1 cellular context compared by ENCODE assay signal in genomic region chr19:33373701-33374405, GRCh38.
TF ChIP-seq lines count a peak whose summit lies in the region.

CEBPG (plus strand) TSS chr19:33373709; CDS start chr19:33379240, 5,531 bp downstream.

TF ChIP-seq in HEK293, 187 proteins besides CTCF, POLR2A, EP300 and RAD21 (continued from another document and continues in another):
- TF ChIP-seq, protein P1, sequence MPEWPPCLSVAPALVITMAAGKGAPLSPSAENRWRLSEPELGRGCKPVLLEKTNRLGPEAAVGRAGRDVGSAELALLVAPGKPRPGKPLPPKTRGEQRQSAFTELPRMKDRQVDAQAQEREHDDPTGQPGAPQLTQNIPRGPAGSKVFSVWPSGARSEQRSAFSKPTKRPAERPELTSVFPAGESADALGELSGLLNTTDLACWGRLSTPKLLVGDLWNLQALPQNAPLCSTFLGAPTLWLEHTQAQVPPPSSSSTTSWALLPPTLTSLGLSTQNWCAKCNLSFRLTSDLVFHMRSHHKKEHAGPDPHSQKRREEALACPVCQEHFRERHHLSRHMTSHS (tag by site-specific recombination; IDR thresholded peaks at IDR 0.05) = no peak
- TF ChIP-seq ZNF660 (tag by site-specific recombination; IDR thresholded peaks at IDR 0.05) (peak; percentile 94), ZNF658 (tag by site-specific recombination; IDR thresholded peaks at IDR 0.05) (no peak), ZNF335 (tag by site-specific recombination; conservative IDR thresholded peaks at IDR 0.05) (no peak; the same call in 1 of the 2 replicates), ZNF26 (tag by site-specific recombination; IDR thresholded peaks at IDR 0.05) (no peak), ZNF292 (tag by site-specific recombination; IDR thresholded peaks at IDR 0.05; ENCODE audit: borderline replicate concordance, low read depth) (no peak), PRDM10 (tag by site-specific recombination; IDR thresholded peaks at IDR 0.05) (no peak), ZNF514 (tag by site-specific recombination; IDR thresholded peaks at IDR 0.05) (no peak), ZNF571 (tag by site-specific recombination; IDR thresholded peaks at IDR 0.05) (no peak), ZNF623 (tag by site-specific recombination; IDR thresholded peaks at IDR 0.05) (no peak), ZNF366 (tag by site-specific recombination; conservative IDR thresholded peaks at IDR 0.05) (no peak), ZNF274 (IDR thresholded peaks at IDR 0.05; ENCODE audit: low read length) (no peak), ZNF274 (tag by site-specific recombination; IDR thresholded peaks at IDR 0.05; ENCODE audit: borderline replicate concordance) (no peak), ZNF423 (tag by site-specific recombination; IDR thresholded peaks at IDR 0.05) (peak; percentile 90), HOXC10 (CRISPR knock-in tag; IDR thresholded peaks at IDR 0.05) (no peak), OVOL3 (tag by site-specific recombination; IDR thresholded peaks at IDR 0.05) (no peak), ZNF302 (tag by site-specific recombination; IDR thresholded peaks at IDR 0.05; ENCODE audit: low read depth) (no peak), ZBTB20 (tag by site-specific recombination; IDR thresholded peaks at IDR 0.05) (peak; percentile 38; the same call in 1 of the 2 replicates), ZNF184 (tag by site-specific recombination; IDR thresholded peaks at IDR 0.05) (peak; percentile 45; the same call in 1 of the 2 replicates), ZFP37 (tag by site-specific recombination; IDR thresholded peaks at IDR 0.05) (no peak), ZNF596 (tag by site-specific recombination; IDR thresholded peaks at IDR 0.05) (peak; percentile 24), ZNF624 (tag by site-specific recombination; IDR thresholded peaks at IDR 0.05) (no peak), KLF1 (tag by site-specific recombination; IDR thresholded peaks at IDR 0.05) (no peak), ZNF114 (tag by site-specific recombination; IDR thresholded peaks at IDR 0.05) (no peak), ZFP41 (tag by site-specific recombination; IDR thresholded peaks at IDR 0.05; ENCODE audit: borderline replicate concordance) (no peak), ZNF248 (tag by site-specific recombination; IDR thresholded peaks at IDR 0.05) (no peak), ZNF174 (tag by site-specific recombination; IDR thresholded peaks at IDR 0.05) (peak; percentile 94), ZNF266 (tag by site-specific recombination; IDR thresholded peaks at IDR 0.05; ENCODE audit: low read depth) (no peak), ZXDB (tag by site-specific recombination; IDR thresholded peaks at IDR 0.05) (0 out of 2 replicates have a peak, but pooled peaks have one; percentile 47), ZBTB8A (tag by site-specific recombination; IDR thresholded peaks at IDR 0.05) (peak; percentile 89), KLF16 (tag by site-specific recombination; IDR thresholded peaks at IDR 0.05) (no peak; the same call in none of the 2 replicates), ZBTB10 (tag by site-specific recombination; IDR thresholded peaks at IDR 0.05) (0 out of 2 replicates have a peak, but pooled peaks have one; percentile 26), SP7 (tag by site-specific recombination; IDR thresholded peaks at IDR 0.05) (0 out of 2 replicates have a peak, but pooled peaks have one; percentile 14), ZNF37A (tag by site-specific recombination; IDR thresholded peaks at IDR 0.05) (no peak), ZNF140 (tag by site-specific recombination; IDR thresholded peaks at IDR 0.05) (no peak), TCF7L2 (IDR thresholded peaks at IDR 0.05; ENCODE audit: borderline replicate concordance, low read depth, low read length) (no peak), ZNF394 (tag by site-specific recombination; IDR thresholded peaks at IDR 0.05; ENCODE audit: borderline replicate concordance) (no peak), ZBTB21 (tag by site-specific recombination; IDR thresholded peaks at IDR 0.05) (no peak), ZNF585B (tag by site-specific recombination; IDR thresholded peaks at IDR 0.05) (no peak), ZSCAN16 (tag by site-specific recombination; IDR thresholded peaks at IDR 0.05) (no peak), ZNF521 (tag by site-specific recombination; IDR thresholded peaks at IDR 0.05) (no peak), ZIC2 (tag by site-specific recombination; IDR thresholded peaks at IDR 0.05) (peak; percentile 94), ZNF16 (tag by site-specific recombination; IDR thresholded peaks at IDR 0.05; ENCODE audit: low read depth) (no peak; the same call in 1 of the 2 replicates)
- TF ChIP-seq, protein P2, sequence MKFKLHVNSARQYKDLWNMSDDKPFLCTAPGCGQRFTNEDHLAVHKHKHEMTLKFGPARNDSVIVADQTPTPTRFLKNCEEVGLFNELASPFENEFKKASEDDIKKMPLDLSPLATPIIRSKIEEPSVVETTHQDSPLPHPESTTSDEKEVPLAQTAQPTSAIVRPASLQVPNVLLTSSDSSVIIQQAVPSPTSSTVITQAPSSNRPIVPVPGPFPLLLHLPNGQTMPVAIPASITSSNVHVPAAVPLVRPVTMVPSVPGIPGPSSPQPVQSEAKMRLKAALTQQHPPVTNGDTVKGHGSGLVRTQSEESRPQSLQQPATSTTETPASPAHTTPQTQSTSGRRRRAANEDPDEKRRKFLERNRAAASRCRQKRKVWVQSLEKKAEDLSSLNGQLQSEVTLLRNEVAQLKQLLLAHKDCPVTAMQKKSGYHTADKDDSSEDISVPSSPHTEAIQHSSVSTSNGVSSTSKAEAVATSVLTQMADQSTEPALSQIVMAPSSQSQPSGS (tag by site-specific recombination; IDR thresholded peaks at IDR 0.05; ENCODE audit: low read depth) = no peak
- TF ChIP-seq, protein P3, sequence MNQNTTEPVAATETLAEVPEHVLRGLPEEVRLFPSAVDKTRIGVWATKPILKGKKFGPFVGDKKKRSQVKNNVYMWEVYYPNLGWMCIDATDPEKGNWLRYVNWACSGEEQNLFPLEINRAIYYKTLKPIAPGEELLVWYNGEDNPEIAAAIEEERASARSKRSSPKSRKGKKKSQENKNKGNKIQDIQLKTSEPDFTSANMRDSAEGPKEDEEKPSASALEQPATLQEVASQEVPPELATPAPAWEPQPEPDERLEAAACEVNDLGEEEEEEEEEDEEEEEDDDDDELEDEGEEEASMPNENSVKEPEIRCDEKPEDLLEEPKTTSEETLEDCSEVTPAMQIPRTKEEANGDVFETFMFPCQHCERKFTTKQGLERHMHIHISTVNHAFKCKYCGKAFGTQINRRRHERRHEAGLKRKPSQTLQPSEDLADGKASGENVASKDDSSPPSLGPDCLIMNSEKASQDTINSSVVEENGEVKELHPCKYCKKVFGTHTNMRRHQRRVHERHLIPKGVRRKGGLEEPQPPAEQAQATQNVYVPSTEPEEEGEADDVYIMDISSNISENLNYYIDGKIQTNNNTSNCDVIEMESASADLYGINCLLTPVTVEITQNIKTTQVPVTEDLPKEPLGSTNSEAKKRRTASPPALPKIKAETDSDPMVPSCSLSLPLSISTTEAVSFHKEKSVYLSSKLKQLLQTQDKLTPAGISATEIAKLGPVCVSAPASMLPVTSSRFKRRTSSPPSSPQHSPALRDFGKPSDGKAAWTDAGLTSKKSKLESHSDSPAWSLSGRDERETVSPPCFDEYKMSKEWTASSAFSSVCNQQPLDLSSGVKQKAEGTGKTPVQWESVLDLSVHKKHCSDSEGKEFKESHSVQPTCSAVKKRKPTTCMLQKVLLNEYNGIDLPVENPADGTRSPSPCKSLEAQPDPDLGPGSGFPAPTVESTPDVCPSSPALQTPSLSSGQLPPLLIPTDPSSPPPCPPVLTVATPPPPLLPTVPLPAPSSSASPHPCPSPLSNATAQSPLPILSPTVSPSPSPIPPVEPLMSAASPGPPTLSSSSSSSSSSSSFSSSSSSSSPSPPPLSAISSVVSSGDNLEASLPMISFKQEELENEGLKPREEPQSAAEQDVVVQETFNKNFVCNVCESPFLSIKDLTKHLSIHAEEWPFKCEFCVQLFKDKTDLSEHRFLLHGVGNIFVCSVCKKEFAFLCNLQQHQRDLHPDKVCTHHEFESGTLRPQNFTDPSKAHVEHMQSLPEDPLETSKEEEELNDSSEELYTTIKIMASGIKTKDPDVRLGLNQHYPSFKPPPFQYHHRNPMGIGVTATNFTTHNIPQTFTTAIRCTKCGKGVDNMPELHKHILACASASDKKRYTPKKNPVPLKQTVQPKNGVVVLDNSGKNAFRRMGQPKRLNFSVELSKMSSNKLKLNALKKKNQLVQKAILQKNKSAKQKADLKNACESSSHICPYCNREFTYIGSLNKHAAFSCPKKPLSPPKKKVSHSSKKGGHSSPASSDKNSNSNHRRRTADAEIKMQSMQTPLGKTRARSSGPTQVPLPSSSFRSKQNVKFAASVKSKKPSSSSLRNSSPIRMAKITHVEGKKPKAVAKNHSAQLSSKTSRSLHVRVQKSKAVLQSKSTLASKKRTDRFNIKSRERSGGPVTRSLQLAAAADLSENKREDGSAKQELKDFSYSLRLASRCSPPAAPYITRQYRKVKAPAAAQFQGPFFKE (tag by site-specific recombination; IDR thresholded peaks at IDR 0.05; ENCODE audit: borderline replicate concordance) = no peak
- TF ChIP-seq, protein P4, sequence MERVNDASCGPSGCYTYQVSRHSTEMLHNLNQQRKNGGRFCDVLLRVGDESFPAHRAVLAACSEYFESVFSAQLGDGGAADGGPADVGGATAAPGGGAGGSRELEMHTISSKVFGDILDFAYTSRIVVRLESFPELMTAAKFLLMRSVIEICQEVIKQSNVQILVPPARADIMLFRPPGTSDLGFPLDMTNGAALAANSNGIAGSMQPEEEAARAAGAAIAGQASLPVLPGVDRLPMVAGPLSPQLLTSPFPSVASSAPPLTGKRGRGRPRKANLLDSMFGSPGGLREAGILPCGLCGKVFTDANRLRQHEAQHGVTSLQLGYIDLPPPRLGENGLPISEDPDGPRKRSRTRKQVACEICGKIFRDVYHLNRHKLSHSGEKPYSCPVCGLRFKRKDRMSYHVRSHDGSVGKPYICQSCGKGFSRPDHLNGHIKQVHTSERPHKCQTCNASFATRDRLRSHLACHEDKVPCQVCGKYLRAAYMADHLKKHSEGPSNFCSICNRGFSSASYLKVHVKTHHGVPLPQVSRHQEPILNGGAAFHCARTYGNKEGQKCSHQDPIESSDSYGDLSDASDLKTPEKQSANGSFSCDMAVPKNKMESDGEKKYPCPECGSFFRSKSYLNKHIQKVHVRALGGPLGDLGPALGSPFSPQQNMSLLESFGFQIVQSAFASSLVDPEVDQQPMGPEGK (tag by site-specific recombination; IDR thresholded peaks at IDR 0.05) = peak; percentile 77
- TF ChIP-seq, protein P5, sequence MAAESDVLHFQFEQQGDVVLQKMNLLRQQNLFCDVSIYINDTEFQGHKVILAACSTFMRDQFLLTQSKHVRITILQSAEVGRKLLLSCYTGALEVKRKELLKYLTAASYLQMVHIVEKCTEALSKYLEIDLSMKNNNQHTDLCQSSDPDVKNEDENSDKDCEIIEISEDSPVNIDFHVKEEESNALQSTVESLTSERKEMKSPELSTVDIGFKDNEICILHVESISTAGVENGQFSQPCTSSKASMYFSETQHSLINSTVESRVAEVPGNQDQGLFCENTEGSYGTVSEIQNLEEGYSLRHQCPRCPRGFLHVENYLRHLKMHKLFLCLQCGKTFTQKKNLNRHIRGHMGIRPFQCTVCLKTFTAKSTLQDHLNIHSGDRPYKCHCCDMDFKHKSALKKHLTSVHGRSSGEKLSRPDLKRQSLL (tag by site-specific recombination; IDR thresholded peaks at IDR 0.05) = 0 out of 2 replicates have a peak, but pooled peaks have one; percentile 14
